7 cellular contexts compared by ENCODE assay signal in genomic region chr19:35869327-35870123, GRCh38. TPM values are rescaled to one million over a fixed set of nuclear protein-coding genes. Genes with fewer than 3 reads are reported as not detected.
DNase-seq lines count a peak whose midpoint lies in the region; TF ChIP-seq lines count a peak whose summit lies in the region.

No MANE protein-coding gene starts in this region.

- peak overlapping the region; percentile 96 for H3K4me2 ChIP-seq in SK-N-SH

- no peak for TF ChIP-seq EP300 in SK-N-SH (IDR thresholded peaks at IDR 0.05; ENCODE audit: borderline replicate concordance in 1 of 2, low read depth in 1 of 2, low read length in 1 of 2)

- H3K79me2 ChIP-seq in SK-N-SH (ENCODE audit: insufficient read depth) = no peaks in the 10 kb centered on the region

- H3K27me3 ChIP-seq in SK-N-SH (ENCODE audit: insufficient read depth) = no peaks in the 10 kb centered on the region
- no peaks in the 10 kb centered on the region for H3K27me3 ChIP-seq in vagina

- H3K4me1 ChIP-seq in SK-N-SH (ENCODE audit: control insufficient read depth in 1 of 2, insufficient read depth in 2 of 2, low read depth in 1 of 2, low read length in 1 of 2) = peaks cover 7 to 11% of the 10 kb centered on the region in 2 experiments; a peak in 2 of 4 replicates
- H3K4me1 ChIP-seq in vagina = peaks cover 18% of the 10 kb centered on the region

- H2AFZ ChIP-seq in SK-N-SH (ENCODE audit: low read depth) = peak overlapping the region; percentile 76; the same call in 1 of the 2 replicates

- POLR2A ChIA-PET in SK-N-SH (lab: Yijun Ruan, JAX) = interaction anchor here (0.9 to 1.4 kb wide), 6 partner anchors 13 to 129 kb away, joined by 3 to 6 read pairs (median 4); partner anchors contain the start of gene KIRREL2

- H3K27ac ChIP-seq in SK-N-SH (ENCODE audit: low read depth in 2 of 2, low read length in 1 of 2) (peak overlapping the region in 1 of 2 experiments; percentile 75; a peak in 2 of 4 replicates), vagina (no peak overlapping the region)

- no peak for TF ChIP-seq POLR2A in vagina (IDR thresholded peaks at IDR 0.05)

- H3K9me2 ChIP-seq in SK-N-SH = no peaks in the 10 kb centered on the region

- no peaks in the 10 kb centered on the region for H3K9me3 ChIP-seq in SK-N-SH
- no peaks in the 10 kb centered on the region for H3K9me3 ChIP-seq in vagina

- DNase-seq in GM19238 (ENCODE audit: insufficient read length, low spot score) (peak; percentile 70), NCI-H1092 treated with DMSO at 0.1 percent for 48 hours (lab: John Stamatoyannopoulos, UW) (peak; percentile 70), SK-N-SH (peak; percentile 89), glomerular visceral epithelial cell (ENCODE audit: extremely low spot score) (peak; percentile 54), posterior cingulate gyrus (peak; percentile 74 to 99 (median 88)), vagina (ENCODE audit: extremely low spot score in 2 of 2) (no peak)
- DNase-seq in activated naive CD4-positive, alpha-beta T cell treated with anti-CD3 and anti-CD28 coated beads, Interleukin-2, amount 50 U/mL, for 16 hours = peak; percentile 86

- TF ChIP-seq CTCF in SK-N-SH (IDR thresholded peaks at IDR 0.05) (no peak), vagina (IDR thresholded peaks at IDR 0.05) (no peak)

- H4K20me1 ChIP-seq in SK-N-SH (ENCODE audit: insufficient read depth) = no peaks in the 10 kb centered on the region

- intact Hi-C loops in posterior cingulate gyrus (cut with DNase I) (loop anchor here (2.0 kb wide), 1 partner anchor 93 kb away; no protein-coding TSS in a partner anchor), vagina (cut with DNase I) (no loop called here)

- H3K36me3 ChIP-seq in SK-N-SH (replicated peaks in 1 of 2; ENCODE audit: control insufficient read depth in 1 of 2, insufficient read depth in 2 of 2, low read length in 1 of 2) (no peaks in the 10 kb centered on the region), vagina (no peaks in the 10 kb centered on the region)

- no peaks in the 10 kb centered on the region for H3F3A ChIP-seq in SK-N-SH (replicated peaks; ENCODE audit: insufficient read depth)

- CTCF ChIA-PET in SK-N-SH (lab: Yijun Ruan, JAX) = interaction anchor here (0.6 to 4.2 kb wide), 9 partner anchors 8 to 139 kb away, joined by 3 to 18 read pairs (median 4); partner anchors contain the start of genes NFKBID and NPHS1

- no peak for TF ChIP-seq RAD21 in SK-N-SH (IDR thresholded peaks at IDR 0.05; ENCODE audit: low read length)

- peak overlapping the region; percentile 52 to 60 for H3K4me3 ChIP-seq in SK-N-SH (ENCODE audit: low read depth in 2 of 2, low read length in 1 of 2)
- H3K4me3 ChIP-seq in vagina = peak overlapping the region; percentile 43 to 64

- under 1% methylated on average over 34 of the region's 51 CpGs for WGBS in SK-N-SH (ENCODE audit: low lambda C conversion rate)

- H3K9ac ChIP-seq in SK-N-SH = no peak overlapping the region

TF ChIP-seq in SK-N-SH, 30 proteins besides CTCF, POLR2A, EP300 and RAD21:
- TF ChIP-seq MXI1 (IDR thresholded peaks at IDR 0.05; ENCODE audit: low read depth, low read length) = peak; percentile 96
- TF ChIP-seq REST (IDR thresholded peaks at IDR 0.05; ENCODE audit: low read depth, low read length) = no peak
- no peak for TF ChIP-seq TEAD4 (IDR thresholded peaks at IDR 0.05; ENCODE audit: borderline replicate concordance, insufficient read depth)
- TF ChIP-seq TAF1 (IDR thresholded peaks at IDR 0.05; ENCODE audit: borderline replicate concordance, low read depth, low read length) = no peak
- no peak for TF ChIP-seq FOXM1 (IDR thresholded peaks at IDR 0.05; ENCODE audit: low read depth)
- TF ChIP-seq MEF2A (IDR thresholded peaks at IDR 0.05; ENCODE audit: borderline replicate concordance, low read depth) = no peak
- TF ChIP-seq ELF1 (IDR thresholded peaks at IDR 0.05) = no peak
- TF ChIP-seq SIN3A (IDR thresholded peaks at IDR 0.05; ENCODE audit: borderline replicate concordance, low read depth, low read length) = 0 out of 2 replicates have a peak, but pooled peaks have one; percentile 44
- peak; percentile 94 for TF ChIP-seq MAX (IDR thresholded peaks at IDR 0.05; ENCODE audit: low read depth)
- TF ChIP-seq IRF3 (IDR thresholded peaks at IDR 0.05; ENCODE audit: low read depth, low read length) = no peak
- no peak for TF ChIP-seq FOXJ3 (CRISPR knock-in tag; IDR thresholded peaks at IDR 0.05)
- no peak for TF ChIP-seq TCF12 (IDR thresholded peaks at IDR 0.05)
- TF ChIP-seq NRF1 (IDR thresholded peaks at IDR 0.05; ENCODE audit: low read depth, low read length) = peak; percentile 39; the same call in 1 of the 2 replicates
- no peak for TF ChIP-seq FOSL2 (IDR thresholded peaks at IDR 0.05; ENCODE audit: borderline replicate concordance, low read depth)
- TF ChIP-seq NFIC (IDR thresholded peaks at IDR 0.05; ENCODE audit: borderline replicate concordance) = no peak

RNA-seq across cellular contexts. Expression of gene APLP1, which starts 1.2 kb away (rescaled TPM):
- polyA plus RNA-seq in SK-N-SH (2012; rRNA removed) = 31.8 and 66.7 TPM in 2 replicates
- polyA plus RNA-seq in SK-N-SH (2012; cell fraction: cytosol; rRNA removed) = 22.4 and 36.2 TPM in 2 replicates
- 41.1 and 43.6 TPM in 2 replicates for polyA plus RNA-seq in SK-N-SH (2012; cell fraction: nucleus; rRNA removed)
- total RNA-seq in vagina = 1.5 TPM

RNA-seq across cellular contexts. Expression of gene KIRREL2, which starts 12.8 kb away (rescaled TPM):
- 0.21 and 0.37 TPM in 2 replicates for polyA plus RNA-seq in SK-N-SH (2012; rRNA removed)
- 0.12 and 0.20 TPM in 2 replicates for polyA plus RNA-seq in SK-N-SH (2012; cell fraction: cytosol; rRNA removed)
- polyA plus RNA-seq in SK-N-SH (2012; cell fraction: nucleus; rRNA removed) = 0.25 and 0.43 TPM in 2 replicates
- total RNA-seq in vagina = not detected

RNA-seq across cellular contexts. Expression of gene NPHS1, which starts 17.2 kb away (rescaled TPM):
- not detected in 2 replicates for polyA plus RNA-seq in SK-N-SH (2012; rRNA removed)
- polyA plus RNA-seq in SK-N-SH (2012; cell fraction: cytosol; rRNA removed) = not detected in 2 replicates
- not detected in 2 replicates for polyA plus RNA-seq in SK-N-SH (2012; cell fraction: nucleus; rRNA removed)
- total RNA-seq in vagina = not detected

RNA-seq across cellular contexts. Expression of gene NFKBID, which starts 30.8 kb away (rescaled TPM):
- polyA plus RNA-seq in SK-N-SH (2012; rRNA removed) = 5.5 and 11.4 TPM in 2 replicates
- polyA plus RNA-seq in SK-N-SH (2012; cell fraction: cytosol; rRNA removed) = 0.58 and 1.2 TPM in 2 replicates
- polyA plus RNA-seq in SK-N-SH (2012; cell fraction: nucleus; rRNA removed) = 34.8 and 42.4 TPM in 2 replicates
- total RNA-seq in vagina = 15.7 TPM

RNA-seq across cellular contexts. Expression of gene HCST, which starts 32.8 kb away (rescaled TPM):
- polyA plus RNA-seq in SK-N-SH (2012; rRNA removed) = 0.59 and 0.76 TPM in 2 replicates
- 0.39 and 0.62 TPM in 2 replicates for polyA plus RNA-seq in SK-N-SH (2012; cell fraction: cytosol; rRNA removed)
- 1.6 and 2.6 TPM in 2 replicates for polyA plus RNA-seq in SK-N-SH (2012; cell fraction: nucleus; rRNA removed)
- total RNA-seq in vagina = 9.1 TPM

Comparison
In these comparisons a context has a peak if more than half of its experiments do, and no peak if none do; other contexts are left out.
1. DNase-seq: peak in GM19238 (single experiment), NCI-H1092 treated with DMSO at 0.1 percent for 48 hours (single experiment), SK-N-SH (single experiment), activated naive CD4-positive, alpha-beta T cell treated with anti-CD3 and anti-CD28 coated beads, Interleukin-2, amount 50 U/mL, for 16 hours (single experiment), glomerular visceral epithelial cell (single experiment) and posterior cingulate gyrus (10 of 10); none in vagina (0 of 2).